Comparison of ENCODE assay signal across 8 cellular contexts in genomic region chr6:43428112-43428570, GRCh38. TPM values are rescaled to one million over a fixed set of nuclear protein-coding genes. Genes with fewer than 3 reads are reported as not detected.
DNase-seq lines count a peak whose midpoint lies in the region; ATAC-seq and TF ChIP-seq lines count a peak whose summit lies in the region.

No MANE protein-coding gene starts in this region.

- peak overlapping the region; percentile 77 for H3K4me3 ChIP-seq in Jurkat, Clone E6-1 (ENCODE audit: low read length)

- H3K36me3 Mint-ChIP-seq in chondrocyte (ENCODE audit: low read depth) (peaks cover 4% of the 10 kb centered on the region), naive B cell (peaks cover 0 to 3% of the 10 kb centered on the region in 2 donors)

- DNase-seq in G401 (ENCODE audit: low spot score) (peak; percentile 53), chondrocyte (ENCODE audit: low spot score) (no peak), naive B cell (no peak), AG08396 (ENCODE audit: low spot score) (no peak), GM19238 (ENCODE audit: insufficient read length, low spot score) (no peak)
- no peak for DNase-seq in Jurkat, Clone E6-1 (ENCODE audit: low read depth, low spot score)

- H3K9me3 Mint-ChIP-seq in chondrocyte (ENCODE audit: low read depth) (no peaks in the 10 kb centered on the region), naive B cell (no peaks in the 10 kb centered on the region)

- H3K4me3 Mint-ChIP-seq in chondrocyte (ENCODE audit: unreplicated experiment) (peak overlapping the region; percentile 97), naive B cell (peak overlapping the region; percentile 95 to 99 (median 98))

- no peak for TF ChIP-seq CTCF in chondrocyte (IDR thresholded peaks at IDR 0.05)

- H3K4me1 Mint-ChIP-seq in chondrocyte (ENCODE audit: low read depth), result peaks cover 17% of the 10 kb centered on the region
- peaks cover 16 to 28% (median 24%) of the 10 kb centered on the region in 3 donors for H3K4me1 Mint-ChIP-seq in naive B cell

- in situ Hi-C loops in G401 (cut with HindIII; ENCODE audit: low sequenced_read_pairs), result no loop called here

- H3K27ac Mint-ChIP-seq in chondrocyte (ENCODE audit: unreplicated experiment), result peak overlapping the region; percentile 97
- peak overlapping the region in 5 of 6 donors; percentile 84 to 99 (median 98) for H3K27ac Mint-ChIP-seq in naive B cell

- ATAC-seq in naive B cell (ENCODE audit: low read depth in 2 of 2) (no peak), HG02571 (IDR thresholded peaks at IDR 0.05; ENCODE audit: unreplicated experiment) (no peak), HG03139 (IDR thresholded peaks at IDR 0.05; ENCODE audit: unreplicated experiment) (no peak)

- no peaks in the 10 kb centered on the region for H3K27me3 Mint-ChIP-seq in chondrocyte (ENCODE audit: low read depth)
- H3K27me3 Mint-ChIP-seq in naive B cell, result no peaks in the 10 kb centered on the region

RNA-seq across cellular contexts. Expression of gene ABCC10, which starts 0.8 kb away (rescaled TPM):
- 11.0 and 17.3 TPM in 2 replicates for total RNA-seq in G401 (2014; rRNA removed; shearing (Covaris generic))
- polyA plus RNA-seq in Jurkat, Clone E6-1 (2012; ENCODE audit: insufficient read depth, insufficient read length), result 17.7 TPM
- total RNA-seq in chondrocyte, result 42.5 to 43.2 TPM (median 43.1 TPM) in 3 replicates
- polyA plus RNA-seq in naive B cell (ENCODE audit: low read depth in 6 of 6), result 10 to 100 TPM in 5 of 6 donors, 1 to 10 TPM in 1; 9.0 to 21.0 (median 12.3) TPM

RNA-seq across cellular contexts. Expression of gene DLK2, which starts 27.2 kb away (rescaled TPM):
- total RNA-seq in G401 (2014; rRNA removed; shearing (Covaris generic)), result 3.1 and 3.4 TPM in 2 replicates
- polyA plus RNA-seq in Jurkat, Clone E6-1 (2012; ENCODE audit: insufficient read depth, insufficient read length), result 7.2 TPM
- 0.29 to 1.3 TPM (median 1.1 TPM) in 3 replicates for total RNA-seq in chondrocyte
- under 1 TPM in 4 of 6 donors, not detected in 2; 0.34 to 0.39 (median 0.39) TPM for polyA plus RNA-seq in naive B cell (ENCODE audit: low read depth in 6 of 6)

RNA-seq across cellular contexts. Expression of gene TJAP1, which starts 49.2 kb away (rescaled TPM):
- total RNA-seq in G401 (2014; rRNA removed; shearing (Covaris generic)), result 14.5 and 16.9 TPM in 2 replicates
- 23.2 TPM for polyA plus RNA-seq in Jurkat, Clone E6-1 (2012; ENCODE audit: insufficient read depth, insufficient read length)
- 27.7 to 35.3 TPM (median 31.0 TPM) in 3 replicates for total RNA-seq in chondrocyte
- 10 to 100 TPM in 3 of 6 donors, 1 to 10 TPM in 3; 6.9 to 16.7 (median 9.2) TPM for polyA plus RNA-seq in naive B cell (ENCODE audit: low read depth in 6 of 6)

RNA-seq across cellular contexts. Expression of gene ZNF318, which starts 58.7 kb away (rescaled TPM):
- total RNA-seq in G401 (2014; rRNA removed; shearing (Covaris generic)), result 3.1 and 4.8 TPM in 2 replicates
- polyA plus RNA-seq in Jurkat, Clone E6-1 (2012; ENCODE audit: insufficient read depth, insufficient read length), result 13.5 TPM
- total RNA-seq in chondrocyte, result 18.7 to 23.6 TPM (median 19.8 TPM) in 3 replicates
- 100 to 1,000 TPM in 1 of 6 donors, 10 to 100 TPM in 5; 25.2 to 105 (median 43.4) TPM for polyA plus RNA-seq in naive B cell (ENCODE audit: low read depth in 6 of 6)
